Comparison of ENCODE assay signal across 17 cellular contexts in the genomic region with DNA sequence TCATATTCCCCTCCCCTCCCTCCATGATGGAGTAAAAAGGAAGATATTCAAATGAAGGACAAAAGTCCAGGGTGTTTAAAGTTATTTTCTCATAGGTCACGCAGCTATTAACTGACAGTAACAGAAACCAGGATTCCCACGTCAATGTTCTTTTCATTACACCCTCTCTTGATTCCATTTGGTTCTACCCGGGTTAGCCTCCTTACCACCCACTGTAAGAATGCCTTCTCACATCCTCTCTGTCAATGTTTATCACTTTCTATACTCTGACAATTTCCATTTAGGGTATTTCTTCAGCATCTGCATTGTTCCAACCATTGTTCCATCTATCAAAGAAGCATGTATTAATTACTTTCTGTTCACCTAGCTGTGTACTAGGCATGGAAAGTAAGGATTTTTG. TPM values are rescaled to one million over a fixed set of nuclear protein-coding genes. Genes with fewer than 3 reads are reported as not detected.
DNase-seq lines count a peak whose midpoint lies in the region; ATAC-seq and TF ChIP-seq lines count a peak whose summit lies in the region.
"Had no signal": no experiment of that assay in that cellular context is flagged by ENCODE, and none has a peak within 500 bp of the region (broad histone marks: within the 10 kb centered on the region; RNA-seq: fewer than 3 reads in every experiment).

No MANE protein-coding gene starts in this region.

- peaks cover 9% of the 10 kb centered on the region for H3K36me3 Mint-ChIP-seq in endothelial cell (ENCODE audit: low read depth, unreplicated experiment)
- H3K36me3 Mint-ChIP-seq in stimulated activated memory B cell treated with anti-CD40 and anti-IgM and Interleukin-4, amounts not matched to agents 10 μg/mL and 1 μg/mL and 100 μg/mL, for 72 hours: peaks cover 30% of the 10 kb centered on the region

- H4K20me1 ChIP-seq in BLaER1 (peaks cover 73% of the 10 kb centered on the region), Karpas-422 (ENCODE audit: insufficient read depth, low read depth, low read length) (no peaks in the 10 kb centered on the region)

- peaks cover 95% of the 10 kb centered on the region for H3K79me2 ChIP-seq in Karpas-422 (ENCODE audit: low read length)

- intact Hi-C loops in dorsolateral prefrontal cortex (cut with DNase I): no loop called here

- TF ChIP-seq CTCF in endothelial cell (IDR thresholded peaks at IDR 0.05; ENCODE audit: unreplicated experiment) (no peak), upper lobe of left lung (IDR thresholded peaks at IDR 0.05) (no peak), dorsolateral prefrontal cortex (IDR thresholded peaks at IDR 0.05 in 54 of 56, conservative IDR thresholded peaks at IDR 0.05 in 2 of 56; ENCODE audit: low read depth in 1 of 56, partially characterized antibody in 56 of 56) (no peak)

- WGBS in upper lobe of left lung, 2 donors: 87 to 90% methylated on average over 3 of the region's 3 CpGs

- H3K4me2 ChIP-seq in BLaER1: peak overlapping the region; percentile 72
- H3K4me2 ChIP-seq in Karpas-422 (ENCODE audit: low read depth, low read length, poor library complexity, severe bottlenecking): peak overlapping the region; percentile 37

- peaks cover 1% of the 10 kb centered on the region for H3K27me3 Mint-ChIP-seq in endothelial cell (ENCODE audit: unreplicated experiment)
- no peaks in the 10 kb centered on the region for H3K27me3 Mint-ChIP-seq in stimulated activated memory B cell treated with anti-CD40 and anti-IgM and Interleukin-4, amounts not matched to agents 10 μg/mL and 1 μg/mL and 100 μg/mL, for 72 hours
- H3K27me3 Mint-ChIP-seq: CD4-positive, alpha-beta T cell had no signal

- no peak overlapping the region for H2AFZ ChIP-seq in Karpas-422 (ENCODE audit: low read length)

- no peak for TF ChIP-seq EP300 in upper lobe of left lung (IDR thresholded peaks at IDR 0.05)

- H3K9me3 ChIP-seq in BLaER1: no peaks in the 10 kb centered on the region
- H3K9me3 ChIP-seq in Karpas-422 (ENCODE audit: low read length): no peaks in the 10 kb centered on the region
- no peaks in the 10 kb centered on the region for H3K9me3 ChIP-seq in upper lobe of left lung

- DNase-seq in Karpas-422: no peak
- DNase-seq in endothelial cell (ENCODE audit: low spot score): no peak
- no peak for DNase-seq in upper lobe of left lung
- no peak for DNase-seq in dorsolateral prefrontal cortex
- no peak for DNase-seq in stimulated activated CD4-positive, alpha-beta T cell treated with anti-CD3 and anti-CD28 coated beads, Interleukin-1b, Interleukin-23, amount 100 ng/mL, for 48 hours
- DNase-seq in cerebellar nuclear complex (lab: John Stamatoyannopoulos, UW): no peak
- DNase-seq: AML-193; CD4-positive, alpha-beta T cell; DMS79; NCI-H1092; NCI-H1694 treated with DMSO at 0.1 percent for 48 hours; NCI-H345; NCI-H526 treated with DMSO at 0.1 percent for 48 hours; OCI-M1 had no signal

- H3K9ac ChIP-seq in BLaER1 (no peak overlapping the region), Karpas-422 (ENCODE audit: low read length) (no peak overlapping the region)

- no peak for TF ChIP-seq POLR2A in upper lobe of left lung (IDR thresholded peaks at IDR 0.05)

- H3K9me2 ChIP-seq in Karpas-422 (replicated peaks; ENCODE audit: insufficient read depth, low read length): no peaks in the 10 kb centered on the region

- H3K4me1 ChIP-seq in BLaER1: peaks cover 46% of the 10 kb centered on the region
- peaks cover 81% of the 10 kb centered on the region for H3K4me1 ChIP-seq in Karpas-422 (ENCODE audit: low read length)
- H3K4me1 ChIP-seq in upper lobe of left lung: peaks cover 42 to 47% (median 43%) of the 10 kb centered on the region in 4 donors

- H3K27ac ChIP-seq in BLaER1: no peak overlapping the region; the same call in 1 of the 2 replicates
- peak overlapping the region; percentile 69 for H3K27ac ChIP-seq in Karpas-422 (ENCODE audit: low read length)
- no peak overlapping the region for H3K27ac ChIP-seq in upper lobe of left lung
- H3K27ac ChIP-seq in dorsolateral prefrontal cortex: peak overlapping the region in 2 of 59 donors; percentile 11 to 24

- H3K27me3 ChIP-seq in BLaER1: no peaks in the 10 kb centered on the region
- no peaks in the 10 kb centered on the region for H3K27me3 ChIP-seq in Karpas-422 (ENCODE audit: low read length)
- H3K27me3 ChIP-seq in upper lobe of left lung: no peaks in the 10 kb centered on the region
- H3K27me3 ChIP-seq in dorsolateral prefrontal cortex: no peaks in the 10 kb centered on the region

- H3K36me3 ChIP-seq in BLaER1 (peaks cover 35% of the 10 kb centered on the region), Karpas-422 (ENCODE audit: insufficient read depth, low read length) (peaks cover 12% of the 10 kb centered on the region; the same call in 1 of the 2 replicates), upper lobe of left lung (peaks cover 0 to 7% (median 0%) of the 10 kb centered on the region in 4 donors)

- H3K4me3 ChIP-seq in BLaER1 (no peak overlapping the region), Karpas-422 (ENCODE audit: low read length) (no peak overlapping the region), upper lobe of left lung (no peak overlapping the region), dorsolateral prefrontal cortex (no peak overlapping the region)

- H3K4me1 Mint-ChIP-seq in endothelial cell (ENCODE audit: unreplicated experiment): peaks cover 70% of the 10 kb centered on the region
- peaks cover 57% of the 10 kb centered on the region for H3K4me1 Mint-ChIP-seq in stimulated activated memory B cell treated with anti-CD40 and anti-IgM and Interleukin-4, amounts not matched to agents 10 μg/mL and 1 μg/mL and 100 μg/mL, for 72 hours

- H3K9me3 Mint-ChIP-seq in endothelial cell (ENCODE audit: unreplicated experiment): no peaks in the 10 kb centered on the region
- no peaks in the 10 kb centered on the region for H3K9me3 Mint-ChIP-seq in stimulated activated memory B cell treated with anti-CD40 and anti-IgM and Interleukin-4, amounts not matched to agents 10 μg/mL and 1 μg/mL and 100 μg/mL, for 72 hours
- H3K9me3 Mint-ChIP-seq: CD4-positive, alpha-beta T cell had no signal

- H3K4me3 Mint-ChIP-seq in endothelial cell (ENCODE audit: unreplicated experiment): no peak overlapping the region
- peak overlapping the region; percentile 5 for H3K4me3 Mint-ChIP-seq in stimulated activated memory B cell treated with anti-CD40 and anti-IgM and Interleukin-4, amounts not matched to agents 10 μg/mL and 1 μg/mL and 100 μg/mL, for 72 hours
- H3K4me3 Mint-ChIP-seq: CD4-positive, alpha-beta T cell had no signal

- ATAC-seq in stimulated activated memory B cell treated with anti-CD40 and anti-IgM and Interleukin-4, amounts not matched to agents 10 μg/mL and 1 μg/mL and 100 μg/mL, for 72 hours: peak; percentile 82
- no peak for ATAC-seq in upper lobe of left lung (ENCODE audit: low FRiP score in 2 of 2)
- ATAC-seq: Right ventricle myocardium inferior had no signal

- H3K27ac Mint-ChIP-seq in endothelial cell (ENCODE audit: unreplicated experiment): peak overlapping the region; percentile 100
- H3K27ac Mint-ChIP-seq in stimulated activated memory B cell treated with anti-CD40 and anti-IgM and Interleukin-4, amounts not matched to agents 10 μg/mL and 1 μg/mL and 100 μg/mL, for 72 hours: peak overlapping the region; percentile 75
- H3K27ac Mint-ChIP-seq: CD4-positive, alpha-beta T cell had no signal

RNA-seq across cellular contexts. Expression of a gene that starts 52.1 kb away (rescaled TPM):
- total RNA-seq in Karpas-422 (2014; rRNA removed; shearing (Covaris generic); ENCODE audit: low replicate concordance): 33.7 and 41.7 TPM in 2 replicates
- total RNA-seq in endothelial cell (ENCODE audit: unreplicated experiment) (52.0 TPM), upper lobe of left lung (10 to 100 TPM; 15.1 to 32.7 (median 26.0) TPM), dorsolateral prefrontal cortex (100 to 1,000 TPM; 107 to 239 (median 169) TPM)
